In the genomic region with DNA sequence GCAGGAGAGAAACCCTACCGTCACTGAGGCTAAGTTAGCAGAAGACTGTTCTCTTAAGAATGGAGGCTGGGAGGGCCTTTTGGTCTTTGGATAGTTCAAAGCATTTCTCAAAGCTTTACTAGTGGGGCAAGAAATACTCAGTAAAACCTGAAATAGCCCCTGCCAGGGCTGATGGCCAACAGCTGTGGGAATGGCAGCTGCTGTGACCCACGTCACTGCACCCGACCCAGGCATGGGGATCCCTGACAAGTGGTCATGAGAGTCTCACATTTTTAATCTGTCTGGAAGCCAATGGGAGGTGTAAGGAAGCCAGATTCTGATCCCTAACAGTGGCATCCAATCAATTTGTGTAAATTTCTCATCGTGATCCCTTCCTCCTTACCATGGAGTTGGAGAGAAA, we compare ENCODE assay signal across 1 cellular context.
TF ChIP-seq lines count a peak whose summit lies in the region.

No MANE protein-coding gene starts in this region.

TF ChIP-seq in A549, 52 proteins besides CTCF, POLR2A, EP300 and RAD21 (continued from another document):
- TF ChIP-seq MYC (IDR thresholded peaks at IDR 0.05; ENCODE audit: borderline replicate concordance, low read length), result no peak
- TF ChIP-seq RFX5 (IDR thresholded peaks at IDR 0.05), result no peak
- TF ChIP-seq, protein P1, sequence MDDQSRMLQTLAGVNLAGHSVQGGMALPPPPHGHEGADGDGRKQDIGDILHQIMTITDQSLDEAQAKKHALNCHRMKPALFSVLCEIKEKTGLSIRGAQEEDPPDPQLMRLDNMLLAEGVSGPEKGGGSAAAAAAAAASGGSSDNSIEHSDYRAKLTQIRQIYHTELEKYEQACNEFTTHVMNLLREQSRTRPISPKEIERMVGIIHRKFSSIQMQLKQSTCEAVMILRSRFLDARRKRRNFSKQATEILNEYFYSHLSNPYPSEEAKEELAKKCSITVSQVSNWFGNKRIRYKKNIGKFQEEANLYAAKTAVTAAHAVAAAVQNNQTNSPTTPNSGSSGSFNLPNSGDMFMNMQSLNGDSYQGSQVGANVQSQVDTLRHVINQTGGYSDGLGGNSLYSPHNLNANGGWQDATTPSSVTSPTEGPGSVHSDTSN (IDR thresholded peaks at IDR 0.05), result no peak
- TF ChIP-seq FOXS1 (CRISPR knock-in tag; IDR thresholded peaks at IDR 0.05), result no peak
- TF ChIP-seq ZFP36 (IDR thresholded peaks at IDR 0.05; ENCODE audit: borderline replicate concordance, partially characterized antibody), result no peak
- no peak for TF ChIP-seq CHD4 (IDR thresholded peaks at IDR 0.05; ENCODE audit: borderline replicate concordance)
- no peak for TF ChIP-seq HDAC2 (IDR thresholded peaks at IDR 0.05)
- TF ChIP-seq, protein P2, sequence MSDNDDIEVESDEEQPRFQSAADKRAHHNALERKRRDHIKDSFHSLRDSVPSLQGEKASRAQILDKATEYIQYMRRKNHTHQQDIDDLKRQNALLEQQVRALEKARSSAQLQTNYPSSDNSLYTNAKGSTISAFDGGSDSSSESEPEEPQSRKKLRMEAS (IDR thresholded peaks at IDR 0.05), result no peak
- TF ChIP-seq JUNB (IDR thresholded peaks at IDR 0.05), result no peak
- no peak for TF ChIP-seq RARB (CRISPR knock-in tag; IDR thresholded peaks at IDR 0.05)
